Comparison of ENCODE assay signal across 15 cellular contexts in the genomic region with DNA sequence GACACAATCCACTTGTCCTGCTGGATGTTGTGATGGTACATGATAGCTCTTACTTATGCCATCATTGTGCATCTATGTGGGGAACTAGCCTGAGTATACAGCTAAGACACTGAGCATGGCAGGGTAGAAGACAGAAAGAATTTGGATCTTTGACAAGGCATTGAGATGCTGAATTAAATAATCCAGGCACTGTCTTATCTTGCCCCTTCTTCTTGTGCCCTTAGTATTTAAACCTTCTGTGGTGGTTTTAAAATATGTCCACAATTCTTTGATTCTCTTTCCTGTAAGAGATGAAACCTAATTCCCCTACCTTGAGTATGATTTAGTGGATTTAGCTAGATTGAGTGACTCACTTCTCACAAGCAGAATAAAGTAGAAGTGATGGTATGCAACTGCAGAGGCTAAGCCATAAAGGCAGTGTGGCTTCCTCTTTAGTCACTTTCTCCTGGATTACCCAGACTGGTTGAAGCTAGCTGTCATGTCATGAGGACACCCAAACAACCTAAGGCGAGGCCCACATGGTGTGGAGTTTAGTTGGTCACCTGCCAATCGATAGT.
DNase-seq lines count a peak whose midpoint lies in the region; ATAC-seq and TF ChIP-seq lines count a peak whose summit lies in the region.
"Had no signal": no experiment of that assay in that cellular context is flagged by ENCODE, and none has a peak within 500 bp of the region (broad histone marks: within the 10 kb centered on the region; RNA-seq: fewer than 3 reads in every experiment).

No MANE protein-coding gene starts in this region.

- CTCF ChIA-PET in activated CD8-positive, alpha-beta T cell treated with anti-CD3 and anti-CD28 coated beads for 36 hours (lab: Charles Lee): no interaction called here
- CTCF ChIA-PET in activated CD8-positive, alpha-beta T cell treated with anti-CD3 and anti-CD28 coated beads, Interleukin-2, amount 10 ng/mL, durations not matched to agents 7 days and 5 days (lab: Charles Lee): no interaction called here
- CTCF ChIA-PET in mammary epithelial cell (lab: Charles Lee; ENCODE audit: low non-redundant PET): no interaction called here

- no peaks in the 10 kb centered on the region for H3K9me3 Mint-ChIP-seq in activated CD8-positive, alpha-beta T cell treated with anti-CD3 and anti-CD28 coated beads for 36 hours
- no peaks in the 10 kb centered on the region for H3K9me3 Mint-ChIP-seq in activated CD8-positive, alpha-beta T cell treated with anti-CD3 and anti-CD28 coated beads, Interleukin-2, amount 10 ng/mL, durations not matched to agents 7 days and 5 days (ENCODE audit: insufficient read depth)
- H3K9me3 Mint-ChIP-seq: natural killer cell treated with Interleukin-12 subunit alpha and Interleukin-12 subunit beta and Interleukin-15 and Interleukin-18, amount 100 ng/mL, for 72 hours had no signal

- H3K79me2 ChIP-seq in mammary epithelial cell (ENCODE audit: insufficient read depth, low read length): no peaks in the 10 kb centered on the region

- H3K27me3 ChIP-seq in mammary epithelial cell (ENCODE audit: insufficient read depth, low read length): no peaks in the 10 kb centered on the region

- 67% methylated on average over 2 of the region's 2 CpGs for whole genome bisulfite sequencing in mammary epithelial cell (ENCODE audit: low coverage, missing lambda C conversion rate)

- H3K4me1 Mint-ChIP-seq in activated CD8-positive, alpha-beta T cell treated with anti-CD3 and anti-CD28 coated beads for 36 hours (ENCODE audit: low read depth): no peaks in the 10 kb centered on the region
- no peaks in the 10 kb centered on the region for H3K4me1 Mint-ChIP-seq in activated CD8-positive, alpha-beta T cell treated with anti-CD3 and anti-CD28 coated beads, Interleukin-2, amount 10 ng/mL, durations not matched to agents 7 days and 5 days (ENCODE audit: low read depth)

- H3K36me3 Mint-ChIP-seq in activated CD8-positive, alpha-beta T cell treated with anti-CD3 and anti-CD28 coated beads for 36 hours (ENCODE audit: low read depth): no peaks in the 10 kb centered on the region
- H3K36me3 Mint-ChIP-seq in activated CD8-positive, alpha-beta T cell treated with anti-CD3 and anti-CD28 coated beads, Interleukin-2, amount 10 ng/mL, durations not matched to agents 7 days and 5 days (ENCODE audit: low read depth): no peaks in the 10 kb centered on the region

- BruUV-seq in mammary epithelial cell (replicated peaks; lab: Mats Ljungman, UMichigan): no TSS peak

- no peak for TF ChIP-seq POLR2A in erythroblast (IDR thresholded peaks at IDR 0.05; ENCODE audit: low read length)

- intact Hi-C loops in activated CD8-positive, alpha-beta T cell treated with anti-CD3 and anti-CD28 coated beads for 36 hours (cut with micrococcal nuclease): no loop called here
- intact Hi-C loops in mammary epithelial cell (cut with micrococcal nuclease) (loop anchor here (5.0 kb wide), 1 partner anchor 66 kb away; no protein-coding TSS in a partner anchor), Right ventricle myocardium inferior (cut with DNase I) (no loop called here)

- H3K27me3 Mint-ChIP-seq in activated CD8-positive, alpha-beta T cell treated with anti-CD3 and anti-CD28 coated beads for 36 hours: no peaks in the 10 kb centered on the region
- no peaks in the 10 kb centered on the region for H3K27me3 Mint-ChIP-seq in activated CD8-positive, alpha-beta T cell treated with anti-CD3 and anti-CD28 coated beads, Interleukin-2, amount 10 ng/mL, durations not matched to agents 7 days and 5 days (ENCODE audit: low read depth)

- TF ChIP-seq CTCF in activated CD8-positive, alpha-beta T cell treated with anti-CD3 and anti-CD28 coated beads for 36 hours (IDR thresholded peaks at IDR 0.05): no peak
- TF ChIP-seq CTCF in mammary epithelial cell (conservative IDR thresholded peaks at IDR 0.05 in 1 of 2, IDR thresholded peaks at IDR 0.05 in 1 of 2; ENCODE audit: extremely low read depth in 1 of 2, insufficient read depth in 1 of 2, low read depth in 1 of 2, low read length in 2 of 2): no peak

- dilution Hi-C loops in mammary epithelial cell (cut with HindIII; ENCODE audit: low sequenced_read_pairs): no loop called here

- no peak overlapping the region for H3K27ac ChIP-seq in mammary epithelial cell (ENCODE audit: insufficient read depth, low read depth, low read length)

- H3K4me2 ChIP-seq in mammary epithelial cell (ENCODE audit: insufficient read depth, low read depth, low read length): no peak overlapping the region

- no peak overlapping the region for H3K4me3 Mint-ChIP-seq in activated CD8-positive, alpha-beta T cell treated with anti-CD3 and anti-CD28 coated beads for 36 hours
- H3K4me3 Mint-ChIP-seq in activated CD8-positive, alpha-beta T cell treated with anti-CD3 and anti-CD28 coated beads, Interleukin-2, amount 10 ng/mL, durations not matched to agents 7 days and 5 days: no peak overlapping the region
- H3K4me3 Mint-ChIP-seq: natural killer cell treated with Interleukin-12 subunit alpha and Interleukin-12 subunit beta and Interleukin-15 and Interleukin-18, amount 100 ng/mL, for 72 hours had no signal

- no peak overlapping the region for H3K4me3 ChIP-seq in mammary epithelial cell (replicated peaks in 1 of 3; ENCODE audit: insufficient read depth in 1 of 3, low read depth in 2 of 3, low read length in 3 of 3)

- H3K36me3 ChIP-seq in mammary epithelial cell (ENCODE audit: insufficient read depth, low read length): no peaks in the 10 kb centered on the region

- H3K27ac Mint-ChIP-seq in activated CD8-positive, alpha-beta T cell treated with anti-CD3 and anti-CD28 coated beads for 36 hours: no peak overlapping the region
- H3K27ac Mint-ChIP-seq in activated CD8-positive, alpha-beta T cell treated with anti-CD3 and anti-CD28 coated beads, Interleukin-2, amount 10 ng/mL, durations not matched to agents 7 days and 5 days: no peak overlapping the region
- H3K27ac Mint-ChIP-seq: natural killer cell treated with Interleukin-12 subunit alpha and Interleukin-12 subunit beta and Interleukin-15 and Interleukin-18, amount 100 ng/mL, for 72 hours had no signal

- H3K9ac ChIP-seq in mammary epithelial cell (ENCODE audit: insufficient read depth, low read length): no peak overlapping the region

- H3K9me3 ChIP-seq in mammary epithelial cell (replicated peaks; ENCODE audit: insufficient read depth, low read length): no peaks in the 10 kb centered on the region

- H3K4me1 ChIP-seq in mammary epithelial cell (ENCODE audit: insufficient read depth, low read length): peaks cover 23% of the 10 kb centered on the region

- H2AFZ ChIP-seq in mammary epithelial cell (ENCODE audit: low read depth, low read length): peak overlapping the region; percentile 2

- no peaks in the 10 kb centered on the region for H4K20me1 ChIP-seq in mammary epithelial cell (ENCODE audit: insufficient read depth, low read length)

- in situ Hi-C loops in mammary epithelial cell (cut with MboI; ENCODE audit: low sequenced_read_pairs in 2 of 2): no loop called here

- ATAC-seq in activated CD8-positive, alpha-beta T cell treated with anti-CD3 and anti-CD28 coated beads for 36 hours: peak; percentile 30
- no peak for ATAC-seq in activated CD8-positive, alpha-beta T cell treated with anti-CD3 and anti-CD28 coated beads, Interleukin-2, amount 10 ng/mL, durations not matched to agents 7 days and 5 days
- no peak for ATAC-seq in Right ventricle myocardium inferior

- POLR2A ChIA-PET in activated CD8-positive, alpha-beta T cell treated with anti-CD3 and anti-CD28 coated beads for 36 hours (lab: Charles Lee): no interaction called here
- POLR2A ChIA-PET in activated CD8-positive, alpha-beta T cell treated with anti-CD3 and anti-CD28 coated beads, Interleukin-2, amount 10 ng/mL, durations not matched to agents 7 days and 5 days (lab: Charles Lee): no interaction called here

- DNase-seq in activated CD8-positive, alpha-beta T cell treated with anti-CD3 and anti-CD28 coated beads for 36 hours: no peak
- DNase-seq in activated CD8-positive, alpha-beta T cell treated with anti-CD3 and anti-CD28 coated beads, Interleukin-2, amount 10 ng/mL, durations not matched to agents 7 days and 5 days: no peak
- DNase-seq in NOMO-1 (lab: John Stamatoyannopoulos, UW; ENCODE audit: unreplicated experiment in 2 of 2): peak; percentile 48 to 90
- peak; percentile 78 for DNase-seq in mammary epithelial cell
- peak; percentile 66 for DNase-seq in renal cortical epithelial cell (ENCODE audit: low read depth)
- DNase-seq in Right ventricle myocardium inferior (ENCODE audit: missing footprints): no peak
- no peak for DNase-seq in erythroblast (lab: John Stamatoyannopoulos, UW)
- no peak for DNase-seq in mesenteric fat pad (ENCODE audit: low spot score)
- DNase-seq: activated CD4-positive, alpha-beta T cell treated with anti-CD3 and anti-CD28 coated beads for 4 hours; activated gamma-delta T cell treated with Interleukin-2 at 50 U/mL for 16 hours; cortex of kidney; foreskin melanocyte; islet precursor cell; NCI-H146 had no signal

Comparison
In these comparisons a context has a peak if more than half of its experiments do, and no peak if none do; other contexts are left out.
1. DNase-seq: peak in NOMO-1 (2 of 2), mammary epithelial cell (single experiment) and renal cortical epithelial cell (single experiment); none in activated CD8-positive, alpha-beta T cell treated with anti-CD3 and anti-CD28 coated beads for 36 hours (single experiment), activated CD8-positive, alpha-beta T cell treated with anti-CD3 and anti-CD28 coated beads, Interleukin-2, amount 10 ng/mL, durations not matched to agents 7 days and 5 days (single experiment), Right ventricle myocardium inferior (single experiment), erythroblast (0 of 2) and mesenteric fat pad (single experiment).